Comparison of ENCODE assay signal across 8 cellular contexts in the genomic region with DNA sequence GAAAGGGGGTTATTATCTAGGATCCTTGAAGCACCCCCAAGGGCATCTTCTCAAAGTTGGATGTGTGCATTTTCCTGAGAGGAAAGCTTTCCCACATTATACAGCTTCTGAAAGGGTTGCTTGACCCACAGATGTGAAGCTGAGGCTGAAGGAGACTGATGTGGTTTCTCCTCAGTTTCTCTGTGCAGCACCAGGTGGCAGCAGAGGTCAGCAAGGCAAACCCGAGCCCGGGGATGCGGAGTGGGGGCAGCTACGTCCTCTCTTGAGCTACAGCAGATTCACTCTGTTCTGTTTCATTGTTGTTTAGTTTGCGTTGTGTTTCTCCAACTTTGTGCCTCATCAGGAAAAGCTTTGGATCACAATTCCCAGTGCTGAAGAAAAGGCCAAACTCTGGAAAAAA.
DNase-seq lines count a peak whose midpoint lies in the region; ATAC-seq, FAIRE-seq and TF ChIP-seq lines count a peak whose summit lies in the region.
"Not testable (repeated sequence)": the region's sequence is repeated elsewhere in the genome, so short reads cannot be mapped to it uniquely, and the experiment has no call there.

No MANE protein-coding gene starts in this region.

- FAIRE-seq in small intestine (lab: Jason Lieb, UNC), result not testable (repeated sequence)

- ATAC-seq in lung (ENCODE audit: insufficient read depth, low FRiP score), result not testable (repeated sequence)

- H3K4me3 ChIP-seq in NB4 (ENCODE audit: low read depth, low read length); adrenal gland; fibroblast of pulmonary artery (replicated peaks; ENCODE audit: low read depth, low read length); lung; small intestine (ENCODE audit: low read depth in 1 of 2, low read length in 2 of 2); stomach: not testable (repeated sequence)

- not testable (repeated sequence) for H3K27ac ChIP-seq in adrenal gland; lung (ENCODE audit: low read depth in 1 of 2, low read length in 1 of 2); small intestine (ENCODE audit: low read depth in 1 of 2, low read length in 1 of 2); stomach

- not testable (repeated sequence) for H3K27me3 ChIP-seq in adrenal gland; lung (ENCODE audit: control insufficient read depth, insufficient read depth); small intestine (ENCODE audit: control insufficient read depth in 2 of 2, insufficient read depth in 2 of 2, low read length in 2 of 2); stomach

- TF ChIP-seq POLR2A in NB4 (IDR thresholded peaks at IDR 0.05; ENCODE audit: extremely low read depth, insufficient read length); adrenal gland (IDR thresholded peaks at IDR 0.05); stomach (IDR thresholded peaks at IDR 0.05): not testable (repeated sequence)

- not testable (repeated sequence) for H3K9me3 ChIP-seq in adrenal gland (replicated peaks in 1 of 3); lung (ENCODE audit: control insufficient read depth in 2 of 2, insufficient read depth in 1 of 2, low read length in 1 of 2); small intestine (ENCODE audit: control insufficient read depth, low read depth); stomach

- peak; percentile 62 for DNase-seq in EH (ENCODE audit: low read depth)
- peak; percentile 78 for DNase-seq in NB4 (ENCODE audit: low read depth)
- peak; percentile 58 for DNase-seq in activated CD4-positive, alpha-beta T cell treated with anti-CD3 and anti-CD28 coated beads, Interleukin-2, amount 50 U/mL, for 1 hour
- DNase-seq in adrenal gland, result peak; percentile 63 to 92 (median 85)
- DNase-seq in fibroblast of pulmonary artery (ENCODE audit: low read depth), result peak; percentile 74
- DNase-seq in lung (ENCODE audit: low spot score), result peak; percentile 80
- DNase-seq in small intestine, result peak; percentile 29
- peak; percentile 77 for DNase-seq in stomach

- WGBS in adrenal gland, 4 donors, result 0 to 21% (median 13%) methylated on average over 2 to 5 of the region's 5 CpGs
- WGBS in lung, 2 donors, result 2 to 4% methylated on average over 4 to 5 of the region's 5 CpGs
- 3 to 19% (median 4%) methylated on average over 5 of the region's 5 CpGs for WGBS in small intestine, 3 donors
- 0 to 25% (median 8%) methylated on average over 4 to 5 of the region's 5 CpGs for WGBS in stomach, 5 donors

- H3K4me1 ChIP-seq in adrenal gland (replicated peaks in 1 of 2); lung (ENCODE audit: control insufficient read depth in 2 of 2, insufficient read depth in 2 of 2, low read length in 2 of 2); small intestine (ENCODE audit: control insufficient read depth in 2 of 2, insufficient read depth in 1 of 2, low read depth in 1 of 2, low read length in 1 of 2); stomach: not testable (repeated sequence)

- intact Hi-C loops in adrenal gland (cut with DNase I); stomach (cut with DNase I; ENCODE audit: low total_unique reads): not testable (repeated sequence)

- TF ChIP-seq CTCF in NB4 (IDR thresholded peaks at IDR 0.05; ENCODE audit: low read depth, low read length) (peak; percentile 40), adrenal gland (IDR thresholded peaks at IDR 0.05) (peak; percentile 37 to 82 (median 66)), fibroblast of pulmonary artery (IDR thresholded peaks at IDR 0.05; ENCODE audit: low read length, missing control alignments) (peak; percentile 39), lung (IDR thresholded peaks at IDR 0.05; ENCODE audit: control extremely low read depth, extremely low read depth) (peak; percentile 47), stomach (IDR thresholded peaks at IDR 0.05) (peak in 5 of 7 experiments; percentile 16 to 54 (median 33))

- H3K36me3 ChIP-seq in adrenal gland (replicated peaks in 1 of 2); lung (ENCODE audit: control insufficient read depth in 2 of 2, insufficient read depth in 2 of 2, low read length in 2 of 2); small intestine (ENCODE audit: control insufficient read depth in 2 of 2, insufficient read depth in 2 of 2, low read length in 2 of 2); stomach: not testable (repeated sequence)

- TF ChIP-seq EP300 in stomach (IDR thresholded peaks at IDR 0.05), result not testable (repeated sequence)

Comparison
In these comparisons a context has a peak if more than half of its experiments do, and no peak if none do; other contexts are left out.
1. DNase-seq: peak in every context shown above with its lines; median percentile 85 in adrenal gland; 80 in lung; 78 in NB4; 77 in stomach; 74 in fibroblast of pulmonary artery; 62 in EH; 58 in activated CD4-positive, alpha-beta T cell treated with anti-CD3 and anti-CD28 coated beads, Interleukin-2, amount 50 U/mL, for 1 hour; 29 in small intestine.